21 cellular contexts compared by ENCODE assay signal in genomic region chr19:17627921-17628320, GRCh38.
"Had no signal": no experiment of that assay in that cellular context is flagged by ENCODE, and none has a peak within 500 bp of the region (broad histone marks: within the 10 kb centered on the region; RNA-seq: fewer than 3 reads in every experiment).

No MANE protein-coding gene starts in this region.

- ATAC-seq: Panc1, PC-3, SK-N-SH treated with all-trans-retinoic acid at 6 μM for 48 hours had no signal

- H3K36me3 ChIP-seq: SJCRH30 had no signal

- H3K9me3 ChIP-seq: SJCRH30 had no signal

- H3K4me3 ChIP-seq: SJCRH30 had no signal

- H3K27ac ChIP-seq: RWPE1, SJCRH30 had no signal

- H3K27me3 ChIP-seq: SJCRH30 had no signal

- DNase-seq: KBM-7; MV-4-11; NCI-H1048; NCI-H1105; NCI-H1417 treated with DMSO at 0.1 percent for 48 hours; NCI-H146; NCI-H1694 treated with DMSO at 0.1 percent for 48 hours; NCI-H1930; NCI-H2081; NCI-H2107; NCI-H2227 treated with DMSO at 0.1 percent for 48 hours; NCI-H524 treated with DMSO at 0.1 percent for 48 hours; NCI-H69; NCI-H774; NK-92 treated with Interleukin-12 subunit alpha and Interleukin-12 subunit beta, amount 100 ng/mL, for 24 hours; PC-3; SHP77 treated with DMSO at 0.1 percent for 48 hours; SJCRH30 had no signal

- H3K4me1 ChIP-seq: SJCRH30 had no signal
